In the genomic region with DNA sequence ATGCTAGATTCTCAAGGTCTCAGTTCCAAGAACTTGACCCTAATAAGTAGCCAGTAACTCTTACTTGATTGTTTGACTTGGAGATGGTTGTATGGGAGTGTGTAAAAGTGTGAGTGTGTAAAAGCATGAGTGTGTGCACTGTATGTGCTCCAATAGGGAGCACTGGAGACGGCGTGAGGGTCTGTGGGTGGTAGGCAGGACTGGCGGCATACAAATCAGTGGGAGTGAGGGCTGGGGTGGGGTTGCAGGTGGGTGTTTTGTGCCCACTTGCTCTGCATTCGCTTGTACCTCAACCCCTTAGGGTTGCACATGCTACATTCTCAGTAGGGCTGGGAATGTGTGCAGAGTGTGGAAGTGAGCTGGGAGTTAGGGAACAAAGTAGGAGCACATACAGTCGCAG, we compare ENCODE assay signal across 20 cellular contexts.
DNase-seq lines count a peak whose midpoint lies in the region; ATAC-seq and TF ChIP-seq lines count a peak whose summit lies in the region.
"Had no signal": no experiment of that assay in that cellular context is flagged by ENCODE, and none has a peak within 500 bp of the region (broad histone marks: within the 10 kb centered on the region; RNA-seq: fewer than 3 reads in every experiment).

No MANE protein-coding gene starts in this region.

- no peaks in the 10 kb centered on the region for H3K36me3 Mint-ChIP-seq in activated CD8-positive, alpha-beta memory T cell treated with anti-CD3 and anti-CD28 coated beads, Interleukin-2, amount 10 ng/mL, durations not matched to agents 7 days and 5 days
- no peaks in the 10 kb centered on the region for H3K36me3 Mint-ChIP-seq in endodermal cell (ENCODE audit: low read depth)
- no peaks in the 10 kb centered on the region for H3K36me3 Mint-ChIP-seq in nephron progenitor cell (ENCODE audit: low read depth)
- H3K36me3 Mint-ChIP-seq in T-cell: no peaks in the 10 kb centered on the region
- H3K36me3 Mint-ChIP-seq: CD4-positive, CD25-positive, alpha-beta regulatory T cell; CD8-positive, alpha-beta T cell had no signal

- intact Hi-C loops in vagina (cut with DNase I): no loop called here

- CTCF ChIA-PET in activated CD8-positive, alpha-beta memory T cell treated with anti-CD3 and anti-CD28 coated beads, Interleukin-2, amount 10 ng/mL, durations not matched to agents 7 days and 5 days (lab: Charles Lee): no interaction called here
- CTCF ChIA-PET in T-cell (lab: Charles Lee): no interaction called here

- no peak overlapping the region for H3K9ac ChIP-seq in endodermal cell (ENCODE audit: extremely low read depth, low read length, poor library complexity, severe bottlenecking)
- H3K9ac ChIP-seq: BLaER1, GM23248 had no signal

- no peaks in the 10 kb centered on the region for H3K36me3 ChIP-seq in endodermal cell (ENCODE audit: control insufficient read depth, insufficient read depth, low read length)
- H3K36me3 ChIP-seq in vagina: no peaks in the 10 kb centered on the region
- H3K36me3 ChIP-seq: BLaER1 had no signal

- H3K4me1 ChIP-seq in endodermal cell (ENCODE audit: control insufficient read depth, insufficient read depth, low read length) (no peaks in the 10 kb centered on the region), vagina (no peaks in the 10 kb centered on the region)
- H3K4me1 ChIP-seq: BLaER1, Caco-2 had no signal

- no peak for ATAC-seq in activated CD8-positive, alpha-beta memory T cell treated with anti-CD3 and anti-CD28 coated beads, Interleukin-2, amount 10 ng/mL, durations not matched to agents 7 days and 5 days
- ATAC-seq in T-cell (replicated peaks in 1 of 4): no peak
- ATAC-seq: CD8-positive, alpha-beta T cell had no signal

- no peaks in the 10 kb centered on the region for H3K27me3 ChIP-seq in endodermal cell (ENCODE audit: control insufficient read depth, insufficient read depth, low read length, poor library complexity, severe bottlenecking)
- H3K27me3 ChIP-seq in vagina: no peaks in the 10 kb centered on the region
- H3K27me3 ChIP-seq: BLaER1 had no signal

- H3K4me3 Mint-ChIP-seq in activated CD8-positive, alpha-beta memory T cell treated with anti-CD3 and anti-CD28 coated beads, Interleukin-2, amount 10 ng/mL, durations not matched to agents 7 days and 5 days: no peak overlapping the region
- no peak overlapping the region for H3K4me3 Mint-ChIP-seq in endodermal cell
- H3K4me3 Mint-ChIP-seq in nephron progenitor cell: no peak overlapping the region
- H3K4me3 Mint-ChIP-seq in T-cell: no peak overlapping the region
- H3K4me3 Mint-ChIP-seq: B cell; CD4-positive, CD25-positive, alpha-beta regulatory T cell; CD8-positive, alpha-beta T cell had no signal

- no peaks in the 10 kb centered on the region for H3K9me3 ChIP-seq in endodermal cell (ENCODE audit: control insufficient read depth, low read length)
- no peaks in the 10 kb centered on the region for H3K9me3 ChIP-seq in vagina
- H3K9me3 ChIP-seq: BLaER1, Caco-2 had no signal

- peaks cover 24% of the 10 kb centered on the region for H3K27me3 Mint-ChIP-seq in activated CD8-positive, alpha-beta memory T cell treated with anti-CD3 and anti-CD28 coated beads, Interleukin-2, amount 10 ng/mL, durations not matched to agents 7 days and 5 days
- H3K27me3 Mint-ChIP-seq in endodermal cell (ENCODE audit: insufficient read depth) (peaks cover 13% of the 10 kb centered on the region), nephron progenitor cell (ENCODE audit: low read depth, poor library complexity) (peaks cover 35% of the 10 kb centered on the region), T-cell (peaks cover 14 to 28% of the 10 kb centered on the region in 2 donors)

- H3K4me1 Mint-ChIP-seq in activated CD8-positive, alpha-beta memory T cell treated with anti-CD3 and anti-CD28 coated beads, Interleukin-2, amount 10 ng/mL, durations not matched to agents 7 days and 5 days: no peaks in the 10 kb centered on the region
- no peaks in the 10 kb centered on the region for H3K4me1 Mint-ChIP-seq in endodermal cell
- peaks cover 5% of the 10 kb centered on the region for H3K4me1 Mint-ChIP-seq in nephron progenitor cell
- no peaks in the 10 kb centered on the region for H3K4me1 Mint-ChIP-seq in T-cell
- H3K4me1 Mint-ChIP-seq: B cell; CD4-positive, CD25-positive, alpha-beta regulatory T cell had no signal

- H3K27ac ChIP-seq in endodermal cell (ENCODE audit: low read depth, low read length) (no peak overlapping the region), vagina (no peak overlapping the region)
- H3K27ac ChIP-seq: 22Rv1, BLaER1, C4-2B, GM23248 had no signal

- no peak for TF ChIP-seq POLR2A in vagina (IDR thresholded peaks at IDR 0.05)

- 92 to 95% methylated on average over 3 to 5 of the region's 5 CpGs for WGBS in endodermal cell (ENCODE audit: insufficient coverage in 1 of 2, insufficient read length in 1 of 2), 2 experiments

- TF ChIP-seq CTCF in endodermal cell (conservative IDR thresholded peaks at IDR 0.05): no peak
- TF ChIP-seq CTCF in nephron progenitor cell (IDR thresholded peaks at IDR 0.05): no peak
- no peak for TF ChIP-seq CTCF in vagina (IDR thresholded peaks at IDR 0.05)

- H3K9me3 Mint-ChIP-seq in activated CD8-positive, alpha-beta memory T cell treated with anti-CD3 and anti-CD28 coated beads, Interleukin-2, amount 10 ng/mL, durations not matched to agents 7 days and 5 days (ENCODE audit: low read depth): no peaks in the 10 kb centered on the region
- H3K9me3 Mint-ChIP-seq in endodermal cell (peaks cover 3% of the 10 kb centered on the region), nephron progenitor cell (peaks cover 15% of the 10 kb centered on the region), T-cell (no peaks in the 10 kb centered on the region)
- H3K9me3 Mint-ChIP-seq: CD8-positive, alpha-beta T cell had no signal

- DNase-seq in activated CD8-positive, alpha-beta memory T cell treated with anti-CD3 and anti-CD28 coated beads, Interleukin-2, amount 10 ng/mL, durations not matched to agents 7 days and 5 days: peak; percentile 15
- DNase-seq in activated CD8-positive, alpha-beta memory T cell treated with anti-CD3 and anti-CD28 coated beads, Interleukin-2, amount 50 U/mL, for 4 hours: no peak
- peak; percentile 25 for DNase-seq in endodermal cell
- DNase-seq in nephron progenitor cell: no peak
- peak; percentile 37 to 82 for DNase-seq in vagina (ENCODE audit: extremely low spot score in 2 of 2)
- no peak for DNase-seq in NCI-H748 (lab: John Stamatoyannopoulos, UW; ENCODE audit: unreplicated experiment)
- DNase-seq in NCI-H187 (lab: John Stamatoyannopoulos, UW): no peak
- DNase-seq in T-cell: no peak
- DNase-seq: Caco-2; CD4-positive, CD25-positive, alpha-beta regulatory T cell; CD8-positive, alpha-beta T cell; DMS153; DND-41; GM23248; H7; HCEC 1CT had no signal

- POLR2A ChIA-PET in T-cell (lab: Charles Lee): no interaction called here

- no peak overlapping the region for H3K27ac Mint-ChIP-seq in activated CD8-positive, alpha-beta memory T cell treated with anti-CD3 and anti-CD28 coated beads, Interleukin-2, amount 10 ng/mL, durations not matched to agents 7 days and 5 days
- no peak overlapping the region for H3K27ac Mint-ChIP-seq in endodermal cell
- H3K27ac Mint-ChIP-seq in nephron progenitor cell: peak overlapping the region; percentile 46
- H3K27ac Mint-ChIP-seq in T-cell: no peak overlapping the region
- H3K27ac Mint-ChIP-seq: B cell; CD4-positive, CD25-positive, alpha-beta regulatory T cell; CD8-positive, alpha-beta T cell had no signal

- H3K4me3 ChIP-seq in endodermal cell (ENCODE audit: low read length): no peak overlapping the region
- H3K4me3 ChIP-seq in vagina: no peak overlapping the region
- H3K4me3 ChIP-seq: BLaER1, GM23248 had no signal

Comparison
In these comparisons a context has a peak if more than half of its experiments do, and no peak if none do; other contexts are left out.
1. DNase-seq: peak in activated CD8-positive, alpha-beta memory T cell treated with anti-CD3 and anti-CD28 coated beads, Interleukin-2, amount 10 ng/mL, durations not matched to agents 7 days and 5 days (single experiment), endodermal cell (single experiment) and vagina (2 of 2); none in activated CD8-positive, alpha-beta memory T cell treated with anti-CD3 and anti-CD28 coated beads, Interleukin-2, amount 50 U/mL, for 4 hours (single experiment), nephron progenitor cell (single experiment), NCI-H748 (single experiment), NCI-H187 (0 of 2) and T-cell (0 of 34).